In genomic region chr2:160010361-160011145, GRCh38 we compare ENCODE assay signal across 22 cellular contexts. TPM values are rescaled to one million over a fixed set of nuclear protein-coding genes. Genes with fewer than 3 reads are reported as not detected.
DNase-seq lines count a peak whose midpoint lies in the region; ATAC-seq and TF ChIP-seq lines count a peak whose summit lies in the region.
"Had no signal": no experiment of that assay in that cellular context is flagged by ENCODE, and none has a peak within 500 bp of the region (broad histone marks: within the 10 kb centered on the region; RNA-seq: fewer than 3 reads in every experiment).

No MANE protein-coding gene starts in this region.

- peak; percentile 28 for TF ChIP-seq CTCF in epithelial cell of proximal tubule (conservative IDR thresholded peaks at IDR 0.05; ENCODE audit: low read depth, low read length)
- no peak for TF ChIP-seq CTCF in WTC11 (IDR thresholded peaks at IDR 0.05)

- no peak overlapping the region for H3K27ac Mint-ChIP-seq in WTC11
- H3K27ac Mint-ChIP-seq: activated T-helper 1 cell treated with anti-CD3 and anti-CD28 coated beads, Interleukin-12 subunit alpha, Interleukin-12 subunit beta, Interleukin-2, Interleukin-4 antibody, amounts not matched to agents 30 ng/mL and 10 ng/mL and 1 ng/mL, durations not matched to agents 14 hours and 24 hours and 36 hours; natural killer cell treated with Interleukin-12 subunit alpha and Interleukin-12 subunit beta and Interleukin-15 and Interleukin-18, amount 100 ng/mL, for 72 hours had no signal

- H3K4me3 Mint-ChIP-seq in WTC11: no peak overlapping the region
- H3K4me3 Mint-ChIP-seq: activated T-helper 1 cell treated with anti-CD3 and anti-CD28 coated beads, Interleukin-12 subunit alpha, Interleukin-12 subunit beta, Interleukin-2, Interleukin-4 antibody, amounts not matched to agents 30 ng/mL and 10 ng/mL and 1 ng/mL, durations not matched to agents 14 hours and 24 hours and 36 hours; natural killer cell treated with Interleukin-12 subunit alpha and Interleukin-12 subunit beta and Interleukin-15 and Interleukin-18, amount 100 ng/mL, for 72 hours had no signal

- H3K4me1 Mint-ChIP-seq in WTC11: peaks cover 12% of the 10 kb centered on the region

- DNase-seq in GM04504 (ENCODE audit: low read depth): peak; percentile 50
- peak; percentile 13 to 79 for DNase-seq in NCI-H446 (lab: John Stamatoyannopoulos, UW)
- DNase-seq in epithelial cell of proximal tubule (ENCODE audit: low read depth): peak; percentile 20
- DNase-seq in renal cortical epithelial cell (ENCODE audit: low read depth): peak; percentile 3
- DNase-seq in WTC11 (ENCODE audit: low spot score): no peak
- DNase-seq: hippocampal formation, kidney, mesenchymal stem cell, NCI-H1694 treated with DMSO at 0.1 percent for 48 hours, NCI-H510A treated with DMSO at 0.1 percent for 48 hours, psoas muscle, spleen, testis had no signal

- CTCF ChIA-PET in WTC11 (lab: Charles Lee): interaction anchor here (3.1 kb wide), 1 partner anchor 12 kb away, joined by 9 read pairs; no protein-coding TSS in a partner anchor

- no peaks in the 10 kb centered on the region for H3K9me3 Mint-ChIP-seq in WTC11
- H3K9me3 Mint-ChIP-seq: activated T-helper 1 cell treated with anti-CD3 and anti-CD28 coated beads, Interleukin-12 subunit alpha, Interleukin-12 subunit beta, Interleukin-2, Interleukin-4 antibody, amounts not matched to agents 30 ng/mL and 10 ng/mL and 1 ng/mL, durations not matched to agents 14 hours and 24 hours and 36 hours; natural killer cell treated with Interleukin-12 subunit alpha and Interleukin-12 subunit beta and Interleukin-15 and Interleukin-18, amount 100 ng/mL, for 72 hours had no signal

- no peaks in the 10 kb centered on the region for H3K36me3 Mint-ChIP-seq in WTC11
- H3K36me3 Mint-ChIP-seq: natural killer cell treated with Interleukin-12 subunit alpha and Interleukin-12 subunit beta and Interleukin-15 and Interleukin-18, amount 100 ng/mL, for 72 hours had no signal

- no peak for ATAC-seq in GM18873 (IDR thresholded peaks at IDR 0.05; ENCODE audit: low FRiP score, unreplicated experiment)
- ATAC-seq in GM21381 (IDR thresholded peaks at IDR 0.05; ENCODE audit: unreplicated experiment): no peak
- ATAC-seq in WTC11: no peak
- ATAC-seq: activated CD4-positive, CD25-positive, alpha-beta regulatory T cell treated with anti-CD3 and anti-CD28 coated beads, Interleukin-2, amount 50 U/mL, for 24 hours; natural killer cell treated with Interleukin-12 subunit alpha and Interleukin-12 subunit beta and Interleukin-15 and Interleukin-18, amount 100 ng/mL, for 72 hours; psoas muscle had no signal

- no peaks in the 10 kb centered on the region for H3K27me3 Mint-ChIP-seq in WTC11 (ENCODE audit: low read depth)

- no peak overlapping the region for H3K4me3 ChIP-seq in epithelial cell of proximal tubule (ENCODE audit: low read depth, low read length)
- H3K4me3 ChIP-seq: BLaER1, psoas muscle, spleen, testis had no signal

- POLR2A ChIA-PET in WTC11 (lab: Charles Lee): no interaction called here

TF ChIP-seq in WTC11, 78 proteins besides CTCF, POLR2A, EP300 and RAD21 (continues in another document):
- no peak for TF ChIP-seq ZNF219 (CRISPR knock-in tag; IDR thresholded peaks at IDR 0.05; ENCODE audit: borderline replicate concordance)
- TF ChIP-seq ATF2 (CRISPR knock-in tag; IDR thresholded peaks at IDR 0.05; ENCODE audit: borderline replicate concordance, low read depth): no peak
- no peak for TF ChIP-seq SOX15 (CRISPR knock-in tag; IDR thresholded peaks at IDR 0.05)
- no peak for TF ChIP-seq PRRX2 (CRISPR knock-in tag; IDR thresholded peaks at IDR 0.05)
- no peak for TF ChIP-seq FOXJ3 (CRISPR knock-in tag; IDR thresholded peaks at IDR 0.05; ENCODE audit: borderline replicate concordance)
- TF ChIP-seq MLX (CRISPR knock-in tag; IDR thresholded peaks at IDR 0.05): no peak
- TF ChIP-seq NFATC4 (CRISPR knock-in tag; IDR thresholded peaks at IDR 0.05): no peak
- no peak for TF ChIP-seq ZBTB43 (CRISPR knock-in tag; IDR thresholded peaks at IDR 0.05)
- TF ChIP-seq NFE2L1 (CRISPR knock-in tag; IDR thresholded peaks at IDR 0.05): no peak
- no peak for TF ChIP-seq AFF4 (CRISPR knock-in tag; IDR thresholded peaks at IDR 0.05; ENCODE audit: borderline replicate concordance)
- no peak for TF ChIP-seq EMX1 (CRISPR knock-in tag; IDR thresholded peaks at IDR 0.05)
- TF ChIP-seq PRDM15 (CRISPR knock-in tag; IDR thresholded peaks at IDR 0.05): no peak

RNA-seq across cellular contexts. Expression of gene PLA2R1, which starts 51.9 kb away (rescaled TPM):
- total RNA-seq in epithelial cell of proximal tubule (1.3 and 3.6 TPM in 2 replicates), renal cortical epithelial cell (10.2 and 17.8 TPM in 2 replicates), WTC11 (2021) (0.76 to 1.1 TPM (median 0.92 TPM) in 3 replicates)
- total RNA-seq: activated CD8-positive, alpha-beta memory T cell treated with anti-CD3 and anti-CD28 coated beads for 36 hours; activated T-helper 1 cell treated with anti-CD3 and anti-CD28 coated beads, Interleukin-12 subunit alpha, Interleukin-12 subunit beta, Interleukin-2, Interleukin-4 antibody, amounts not matched to agents 30 ng/mL and 10 ng/mL and 1 ng/mL, durations not matched to agents 14 hours and 24 hours and 36 hours; natural killer cell treated with Interleukin-12 subunit alpha and Interleukin-12 subunit beta and Interleukin-15 and Interleukin-18, amount 100 ng/mL, for 72 hours; OCI-LY7; T-helper 2 cell treated with Interferon-gamma antibody and Interleukin-4, amounts not matched to agents 100 ng/mL and 5 ng/mL, for 36 hours had no signal
